In the genomic region with DNA sequence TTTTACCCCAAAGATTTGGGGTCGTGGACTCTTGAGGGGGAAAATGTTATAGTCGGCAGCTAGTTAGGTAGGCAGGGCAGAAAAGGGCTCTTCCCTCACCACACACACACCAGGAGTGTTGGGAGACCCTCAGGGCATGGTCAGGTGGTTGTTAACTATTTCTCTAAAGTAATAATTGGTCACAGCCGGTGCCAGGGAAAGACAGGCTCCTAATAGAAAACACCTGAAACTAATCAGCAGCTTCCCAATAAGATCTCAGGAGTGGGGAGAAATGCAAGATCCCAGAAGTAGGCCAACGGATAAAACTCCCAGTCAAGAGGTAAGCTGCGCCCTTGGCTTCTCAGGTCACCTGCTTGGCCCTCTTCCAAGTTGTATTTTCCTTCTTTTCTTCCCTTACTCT, we compare ENCODE assay signal across 28 cellular contexts.
"Had no signal": no experiment of that assay in that cellular context is flagged by ENCODE, and none has a peak within 500 bp of the region (broad histone marks: within the 10 kb centered on the region; RNA-seq: fewer than 3 reads in every experiment).

No MANE protein-coding gene starts in this region.

- DNase-seq: hypothalamus; immature natural killer cell; kidney; left ventricle myocardium inferior; naive B cell; natural killer cell; nephron progenitor cell; ovary; posterior cingulate gyrus; retina; right cardiac atrium; stimulated activated CD4-positive, alpha-beta T cell treated with anti-CD3 and anti-CD28 coated beads, Interleukin-12 subunit alpha, Interleukin-12 subunit beta, amount 100 ng/mL, for 4 hours; stimulated activated CD4-positive, alpha-beta T cell treated with anti-CD3 and anti-CD28 coated beads, Interleukin-15, amount 100 ng/mL, for 24 hours; stimulated activated CD4-positive, alpha-beta T cell treated with anti-CD3 and anti-CD28 coated beads, Interleukin-2, amount 100 ng/mL, for 24 hours; stimulated activated CD4-positive, alpha-beta T cell treated with anti-CD3 and anti-CD28 coated beads, Interleukin-4, amount 100 ng/mL, for 1 hour; stimulated activated naive B cell treated with anti-CD40 and anti-IgM and Interleukin-4, amounts not matched to agents 10 μg/mL and 1 μg/mL and 100 μg/mL, for 72 hours; stimulated activated naive CD8-positive, alpha-beta T cell treated with anti-CD3 and anti-CD28 coated beads, Interleukin-15, Interleukin-2, amounts not matched to agents 100 U/mL and 50 U/mL, for 24 hours; stomach; testis; transverse colon; upper lobe of left lung had no signal

- ATAC-seq: natural killer cell; right cardiac atrium; sciatic nerve; stimulated activated naive B cell treated with anti-CD40 and anti-IgM and Interleukin-4, amounts not matched to agents 10 μg/mL and 1 μg/mL and 100 μg/mL, for 72 hours; stimulated activated naive CD8-positive, alpha-beta T cell treated with anti-CD3 and anti-CD28 coated beads, Interleukin-15, Interleukin-2, amounts not matched to agents 100 U/mL and 50 U/mL, for 24 hours had no signal

- H3K27me3 ChIP-seq: ovary, stomach, testis, thyroid gland, transverse colon, upper lobe of left lung, vagina had no signal

- H3K27ac ChIP-seq: left ventricle myocardium inferior, ovary, prostate gland, skin epidermis, stomach, testis, transverse colon, upper lobe of left lung, vagina had no signal

- H3K36me3 ChIP-seq: left ventricle myocardium inferior, ovary, prostate gland, stomach, thyroid gland, transverse colon, upper lobe of left lung, vagina had no signal

- FAIRE-seq: islet of Langerhans, kidney had no signal

- H3K4me3 ChIP-seq: left ventricle myocardium inferior, lung, ovary, prostate gland, skin epidermis, stomach, testis, thyroid gland, transverse colon, upper lobe of left lung, vagina had no signal

- H3K4me1 ChIP-seq: prostate gland, stomach, testis, thyroid gland, transverse colon, upper lobe of left lung, vagina had no signal

- H3K9me3 ChIP-seq: left ventricle myocardium inferior, ovary, prostate gland, stomach, testis, thyroid gland, transverse colon, upper lobe of left lung, vagina had no signal
